ENCODE assay signal across 1 cellular context in genomic region chrX:10325606-10326005, GRCh38.
TF ChIP-seq lines count a peak whose summit lies in the region.

No MANE protein-coding gene starts in this region.

TF ChIP-seq in SK-N-SH, 30 proteins besides CTCF, POLR2A, EP300 and RAD21 (continued from another document):
- TF ChIP-seq MAX (IDR thresholded peaks at IDR 0.05; ENCODE audit: low read depth): no peak
